Comparison of ENCODE assay signal across 14 cellular contexts in the genomic region with DNA sequence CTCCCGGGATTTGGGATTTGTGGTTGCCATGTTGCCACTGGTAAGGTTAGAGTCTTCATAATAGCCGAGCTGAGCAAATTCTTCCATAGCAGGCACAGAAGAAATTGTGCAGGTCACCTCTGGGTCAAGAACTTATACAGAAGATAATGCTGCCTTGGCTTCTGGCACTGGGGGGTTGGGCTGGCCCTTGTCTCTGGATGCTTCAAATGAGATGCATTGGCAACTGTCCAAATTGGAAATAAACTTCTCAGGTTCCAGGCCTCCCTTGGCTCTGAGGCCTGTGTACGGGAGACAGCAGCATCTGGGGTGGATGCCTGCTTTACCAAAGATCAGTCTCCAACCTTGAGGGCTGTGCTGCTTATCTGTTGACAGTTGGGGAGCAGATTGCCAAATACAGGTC.
DNase-seq lines count a peak whose midpoint lies in the region; ATAC-seq and TF ChIP-seq lines count a peak whose summit lies in the region.
"Had no signal": no experiment of that assay in that cellular context is flagged by ENCODE, and none has a peak within 500 bp of the region (broad histone marks: within the 10 kb centered on the region; RNA-seq: fewer than 3 reads in every experiment).

No MANE protein-coding gene starts in this region.

- H3K36me3 Mint-ChIP-seq in stimulated activated effector memory CD8-positive, alpha-beta T cell treated with anti-CD3 and anti-CD28 coated beads, Interleukin-12 subunit alpha, Interleukin-12 subunit beta, amount 100 ng/mL, for 72 hours: no peaks in the 10 kb centered on the region
- H3K36me3 Mint-ChIP-seq: CD8-positive, alpha-beta memory T cell had no signal

- H3K4me1 Mint-ChIP-seq in stimulated activated effector memory CD8-positive, alpha-beta T cell treated with anti-CD3 and anti-CD28 coated beads, Interleukin-12 subunit alpha, Interleukin-12 subunit beta, amount 100 ng/mL, for 72 hours: peaks cover 6% of the 10 kb centered on the region

- no peak overlapping the region for H3K4me3 Mint-ChIP-seq in stimulated activated effector memory CD8-positive, alpha-beta T cell treated with anti-CD3 and anti-CD28 coated beads, Interleukin-12 subunit alpha, Interleukin-12 subunit beta, amount 100 ng/mL, for 72 hours
- H3K4me3 Mint-ChIP-seq: CD8-positive, alpha-beta memory T cell had no signal

- H3K27ac Mint-ChIP-seq in stimulated activated effector memory CD8-positive, alpha-beta T cell treated with anti-CD3 and anti-CD28 coated beads, Interleukin-12 subunit alpha, Interleukin-12 subunit beta, amount 100 ng/mL, for 72 hours: no peak overlapping the region

- H3K9me3 Mint-ChIP-seq in stimulated activated effector memory CD8-positive, alpha-beta T cell treated with anti-CD3 and anti-CD28 coated beads, Interleukin-12 subunit alpha, Interleukin-12 subunit beta, amount 100 ng/mL, for 72 hours: no peaks in the 10 kb centered on the region
- H3K9me3 Mint-ChIP-seq: CD8-positive, alpha-beta memory T cell had no signal

- ATAC-seq in stimulated activated effector memory CD8-positive, alpha-beta T cell treated with anti-CD3 and anti-CD28 coated beads, Interleukin-12 subunit alpha, Interleukin-12 subunit beta, amount 100 ng/mL, for 72 hours: no peak
- ATAC-seq: A549, HCT116, mucosa of descending colon had no signal

- CTCF ChIA-PET in GM10248 (lab: Yijun Ruan, JAX): no interaction called here

- peak; percentile 7 for DNase-seq in NCI-H1436 (lab: John Stamatoyannopoulos, UW)
- DNase-seq in NCI-H1436 treated with DMSO at 0.1 percent for 48 hours (lab: John Stamatoyannopoulos, UW): no peak
- DNase-seq in NCI-H1105 treated with DMSO at 0.1 percent for 48 hours (lab: John Stamatoyannopoulos, UW): peak; percentile 78
- DNase-seq in NCI-H69 (lab: John Stamatoyannopoulos, UW): peak; percentile 93
- peak; percentile 17 for DNase-seq in kidney tubule cell (ENCODE audit: low spot score)
- DNase-seq in GM10248 (ENCODE audit: extremely low spot score): no peak
- no peak for DNase-seq in SW 1271 (lab: John Stamatoyannopoulos, UW)
- DNase-seq in stimulated activated effector memory CD8-positive, alpha-beta T cell treated with anti-CD3 and anti-CD28 coated beads, Interleukin-12 subunit alpha, Interleukin-12 subunit beta, amount 100 ng/mL, for 72 hours (ENCODE audit: low spot score in 2 of 2): no peak
- DNase-seq: activated effector memory CD4-positive, alpha-beta T cell treated with Interleukin-2 at 50 U/mL for 16 hours; CD8-positive, alpha-beta memory T cell; dorsolateral prefrontal cortex; mucosa of descending colon had no signal

- TF ChIP-seq CTCF in GM10248 (IDR thresholded peaks at IDR 0.05; ENCODE audit: control extremely low read depth, extremely low read depth, low read depth, missing control alignments): no peak

- POLR2A ChIA-PET in GM10248 (lab: Yijun Ruan, JAX): no interaction called here

Comparison
In these comparisons a context has a peak if more than half of its experiments do, and no peak if none do; other contexts are left out.
1. DNase-seq: peak in NCI-H1436 (single experiment), NCI-H1105 treated with DMSO at 0.1 percent for 48 hours (single experiment), NCI-H69 (single experiment) and kidney tubule cell (single experiment); none in NCI-H1436 treated with DMSO at 0.1 percent for 48 hours (single experiment), GM10248 (single experiment), SW 1271 (0 of 2) and stimulated activated effector memory CD8-positive, alpha-beta T cell treated with anti-CD3 and anti-CD28 coated beads, Interleukin-12 subunit alpha, Interleukin-12 subunit beta, amount 100 ng/mL, for 72 hours (0 of 2).